9 cellular contexts compared by ENCODE assay signal in the genomic region with DNA sequence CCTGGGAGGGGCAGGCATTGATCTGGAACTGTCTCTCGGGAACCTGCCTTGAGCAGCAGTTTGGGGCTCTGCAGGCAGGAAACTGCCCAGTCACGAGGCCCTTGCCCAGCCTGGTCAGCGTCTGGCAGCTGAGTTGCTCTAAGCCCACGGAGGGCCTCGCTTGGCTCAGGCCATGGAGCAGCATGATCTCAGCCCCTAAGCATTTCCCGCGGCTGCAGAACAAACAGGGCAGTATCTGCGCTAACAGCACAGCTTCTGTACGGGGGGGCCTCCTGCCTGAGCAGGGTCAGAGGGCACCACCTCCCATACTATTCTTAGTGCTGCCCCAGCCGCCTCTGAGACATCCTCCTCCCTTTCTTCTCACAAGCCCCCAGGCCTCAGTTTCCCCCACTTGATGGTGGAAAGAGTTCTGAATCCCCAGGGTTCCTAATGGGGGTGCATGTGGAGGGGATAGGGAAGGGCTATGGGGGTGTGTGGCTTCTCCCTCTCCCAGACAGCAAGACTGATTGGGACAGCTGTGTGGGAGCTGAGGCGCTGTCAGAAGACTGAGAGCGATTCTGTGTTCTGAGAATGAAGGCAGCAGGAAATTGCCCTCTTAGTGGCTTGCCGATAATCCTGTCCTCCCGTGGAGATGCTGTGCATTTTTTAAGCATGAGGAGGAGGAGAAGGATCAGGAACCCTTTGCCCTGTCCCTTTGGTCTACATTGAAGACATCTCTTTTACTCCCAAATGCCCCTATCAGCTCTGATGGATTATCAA. TPM values are rescaled to one million over a fixed set of nuclear protein-coding genes. Genes with fewer than 3 reads are reported as not detected.
DNase-seq lines count a peak whose midpoint lies in the region; TF ChIP-seq lines count a peak whose summit lies in the region.
"Had no signal": no experiment of that assay in that cellular context is flagged by ENCODE, and none has a peak within 500 bp of the region (broad histone marks: within the 10 kb centered on the region; RNA-seq: fewer than 3 reads in every experiment).

No MANE protein-coding gene starts in this region.

- H3K27ac Mint-ChIP-seq in neural crest cell (ENCODE audit: unreplicated experiment), result peak overlapping the region; percentile 99

- H3K27me3 Mint-ChIP-seq in neural crest cell (ENCODE audit: low read depth), result no peaks in the 10 kb centered on the region

- H3K4me1 ChIP-seq in SJSA1 (replicated peaks), result peaks cover 38% of the 10 kb centered on the region

- no peaks in the 10 kb centered on the region for H3K27me3 ChIP-seq in SJSA1 (replicated peaks)

- no peaks in the 10 kb centered on the region for H3K9me3 Mint-ChIP-seq in neural crest cell

- in situ Hi-C loops in ACHN (cut with HindIII; ENCODE audit: low pct_ligation_motif_present, low pct_unique_long_range_greater_than_20kb, low sequenced_read_pairs), result no loop called here

- no peaks in the 10 kb centered on the region for H3K36me3 Mint-ChIP-seq in neural crest cell (ENCODE audit: low read depth)

- H3K4me1 Mint-ChIP-seq in neural crest cell, result peaks cover 38% of the 10 kb centered on the region

- no peak overlapping the region for H3K4me3 ChIP-seq in SJSA1

- no peak for TF ChIP-seq CTCF in neural crest cell (conservative IDR thresholded peaks at IDR 0.05)

- no peaks in the 10 kb centered on the region for H3K36me3 ChIP-seq in SJSA1

- no peaks in the 10 kb centered on the region; the same call in 1 of the 2 replicates for H3K9me3 ChIP-seq in SJSA1 (replicated peaks)

- peak overlapping the region; percentile 71 for H3K27ac ChIP-seq in SJSA1
- H3K27ac ChIP-seq: C4-2B had no signal

- DNase-seq in ACHN, result peak; percentile 76
- DNase-seq in SJSA1 (ENCODE audit: low read depth in 1 of 2, low spot score in 2 of 2), result peak; percentile 80 to 89
- DNase-seq in foreskin melanocyte, result peak; percentile 89
- DNase-seq in neural crest cell (ENCODE audit: low read depth, low spot score), result peak; percentile 40
- no peak for DNase-seq in AML-193 (lab: John Stamatoyannopoulos, UW)
- DNase-seq in HPDE6-E6E7 (ENCODE audit: extremely low spot score), result no peak
- no peak for DNase-seq in NCI-H2029 treated with DMSO at 0.1 percent for 48 hours (lab: John Stamatoyannopoulos, UW)
- no peak for DNase-seq in SKM-1 treated with dmso at 0.1 percent for 144 hours (lab: John Stamatoyannopoulos, UW; ENCODE audit: unreplicated experiment)

- peak overlapping the region; percentile 44 for H3K4me3 Mint-ChIP-seq in neural crest cell

RNA-seq across cellular contexts. Expression of gene MOCS1, which starts 46.4 kb away (rescaled TPM):
- 7.7 and 13.7 TPM in 2 replicates for total RNA-seq in SJSA1 (2014; rRNA removed; shearing (Covaris generic))
- total RNA-seq in neural crest cell, result 15.9 and 18.4 TPM in 2 replicates

Comparison
In these comparisons a context has a peak if more than half of its experiments do, and no peak if none do; other contexts are left out.
1. DNase-seq: peak in ACHN (single experiment), SJSA1 (2 of 2), foreskin melanocyte (single experiment) and neural crest cell (single experiment); none in AML-193 (0 of 2), HPDE6-E6E7 (single experiment), NCI-H2029 treated with DMSO at 0.1 percent for 48 hours (single experiment) and SKM-1 treated with dmso at 0.1 percent for 144 hours (single experiment).